40 cellular contexts compared by ENCODE assay signal in the genomic region with DNA sequence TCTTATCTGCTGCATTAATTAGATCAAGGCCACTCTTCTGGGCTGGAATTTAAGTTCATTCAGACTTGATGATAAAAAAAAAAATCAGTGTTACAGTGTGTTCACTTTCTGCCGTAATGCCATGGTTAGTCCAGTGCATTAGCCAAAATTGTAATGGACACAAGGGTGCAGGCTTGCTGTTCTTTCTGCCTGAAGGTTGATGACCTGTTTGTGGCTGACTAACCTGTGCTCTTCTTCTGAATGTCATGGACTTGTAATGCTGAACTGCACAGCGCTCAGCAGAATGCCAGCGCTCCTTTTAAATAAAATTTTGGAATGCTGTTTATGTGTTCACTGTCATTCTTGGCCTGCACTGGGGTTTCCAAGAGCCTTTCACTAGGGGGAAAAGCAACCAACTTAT.
"Had no signal": no experiment of that assay in that cellular context is flagged by ENCODE, and none has a peak within 500 bp of the region (broad histone marks: within the 10 kb centered on the region; RNA-seq: fewer than 3 reads in every experiment).

No MANE protein-coding gene starts in this region.

- H3K36me3 Mint-ChIP-seq: activated CD4-positive, alpha-beta memory T cell treated with anti-CD3 and anti-CD28 coated beads for 36 hours; activated naive CD4-positive, alpha-beta T cell treated with anti-CD3 and anti-CD28 coated beads, Interleukin-2, amount 50 U/mL, for 24 hours; activated naive CD8-positive, alpha-beta T cell; activated naive CD8-positive, alpha-beta T cell treated with anti-CD3 and anti-CD28 coated beads, Interleukin-2, amount 10 ng/mL, durations not matched to agents 7 days and 5 days had no signal

- H3K27ac Mint-ChIP-seq: activated B cell treated with CpG ODN at 0.5 μM for 24 hours; activated CD4-positive, alpha-beta memory T cell treated with anti-CD3 and anti-CD28 coated beads for 36 hours; activated CD4-positive, alpha-beta T cell treated with anti-CD3 and anti-CD28 coated beads, Interleukin-2, amount 10 ng/mL, durations not matched to agents 24 days and 14 days; activated CD8-positive, alpha-beta T cell treated with anti-CD3 and anti-CD28 coated beads for 36 hours; activated naive CD4-positive, alpha-beta T cell treated with anti-CD3 and anti-CD28 coated beads for 36 hours; activated naive CD4-positive, alpha-beta T cell treated with anti-CD3 and anti-CD28 coated beads, Interleukin-2, amount 50 U/mL, for 24 hours; activated naive CD8-positive, alpha-beta T cell; activated naive CD8-positive, alpha-beta T cell treated with anti-CD3 and anti-CD28 coated beads, Interleukin-2, amount 10 ng/mL, durations not matched to agents 7 days and 5 days; activated naive CD8-positive, alpha-beta T cell treated with anti-CD3 and anti-CD28 coated beads, Interleukin-2, amount 50 U/mL, for 24 hours; activated T-cell treated with anti-CD3 and anti-CD28 coated beads, Interleukin-2, amount 50 U/mL, for 72 hours; activated T-helper 1 cell treated with anti-CD3 and anti-CD28 coated beads, Interleukin-12 subunit alpha, Interleukin-12 subunit beta, Interleukin-2, Interleukin-4 antibody, amounts not matched to agents 30 ng/mL and 10 ng/mL and 1 ng/mL, durations not matched to agents 14 hours and 24 hours and 36 hours; activated T-helper 17 cell treated with anti-CD3 and anti-CD28 coated beads, Interleukin-2, amount 50 U/mL, for 72 hours; T-helper 1 cell treated with Interleukin-12 subunit alpha and Interleukin-12 subunit beta and Interleukin-4 antibody, amounts not matched to agents 30 μg/mL and 1 μg/mL, for 36 hours; T-helper 2 cell treated with Interferon-gamma antibody and Interleukin-4, amounts not matched to agents 5 μg/mL and 100 μg/mL, for 36 hours had no signal

- H3K4me1 Mint-ChIP-seq: activated B cell treated with CpG ODN at 0.5 μM for 24 hours; activated CD4-positive, alpha-beta T cell treated with anti-CD3 and anti-CD28 coated beads, Interleukin-2, amount 10 ng/mL, durations not matched to agents 24 days and 14 days; activated naive CD4-positive, alpha-beta T cell treated with anti-CD3 and anti-CD28 coated beads, Interleukin-2, amount 50 U/mL, for 24 hours; activated naive CD8-positive, alpha-beta T cell treated with anti-CD3 and anti-CD28 coated beads, Interleukin-2, amount 10 ng/mL, durations not matched to agents 7 days and 5 days; activated naive CD8-positive, alpha-beta T cell treated with anti-CD3 and anti-CD28 coated beads, Interleukin-2, amount 50 U/mL, for 24 hours; activated T-helper 17 cell treated with anti-CD3 and anti-CD28 coated beads, Interleukin-2, amount 50 U/mL, for 72 hours; central memory CD8-positive, alpha-beta T cell had no signal

- H3K4me3 ChIP-seq: body of pancreas, breast epithelium, cardiac muscle cell had no signal

- H3K4me3 Mint-ChIP-seq: activated B cell treated with CpG ODN at 0.5 μM for 24 hours; activated CD4-positive, alpha-beta memory T cell treated with anti-CD3 and anti-CD28 coated beads for 36 hours; activated CD4-positive, alpha-beta T cell treated with anti-CD3 and anti-CD28 coated beads, Interleukin-2, amount 10 ng/mL, durations not matched to agents 24 days and 14 days; activated CD8-positive, alpha-beta T cell treated with anti-CD3 and anti-CD28 coated beads for 36 hours; activated naive CD4-positive, alpha-beta T cell treated with anti-CD3 and anti-CD28 coated beads for 36 hours; activated naive CD4-positive, alpha-beta T cell treated with anti-CD3 and anti-CD28 coated beads, Interleukin-2, amount 50 U/mL, for 24 hours; activated naive CD8-positive, alpha-beta T cell; activated naive CD8-positive, alpha-beta T cell treated with anti-CD3 and anti-CD28 coated beads, Interleukin-2, amount 10 ng/mL, durations not matched to agents 7 days and 5 days; activated naive CD8-positive, alpha-beta T cell treated with anti-CD3 and anti-CD28 coated beads, Interleukin-2, amount 50 U/mL, for 24 hours; activated T-cell treated with anti-CD3 and anti-CD28 coated beads, Interleukin-2, amount 50 U/mL, for 4 hours; activated T-cell treated with anti-CD3 and anti-CD28 coated beads, Interleukin-2, amount 50 U/mL, for 72 hours; activated T-helper 1 cell treated with anti-CD3 and anti-CD28 coated beads, Interleukin-12 subunit alpha, Interleukin-12 subunit beta, Interleukin-2, Interleukin-4 antibody, amounts not matched to agents 30 ng/mL and 10 ng/mL and 1 ng/mL, durations not matched to agents 14 hours and 24 hours and 36 hours; activated T-helper 17 cell treated with anti-CD3 and anti-CD28 coated beads, Interleukin-2, amount 50 U/mL, for 72 hours; central memory CD8-positive, alpha-beta T cell; T-helper 1 cell treated with Interleukin-12 subunit alpha and Interleukin-12 subunit beta and Interleukin-4 antibody, amounts not matched to agents 30 μg/mL and 1 μg/mL, for 36 hours; T-helper 2 cell treated with Interferon-gamma antibody and Interleukin-4, amounts not matched to agents 5 μg/mL and 100 μg/mL, for 36 hours had no signal

- H3K27me3 ChIP-seq: body of pancreas, brain microvascular endothelial cell, breast epithelium, cardiac muscle cell had no signal

- H3K9me3 ChIP-seq: body of pancreas, breast epithelium had no signal

- ATAC-seq: activated CD8-positive, alpha-beta T cell treated with anti-CD3 and anti-CD28 coated beads for 36 hours; activated naive CD8-positive, alpha-beta T cell treated with anti-CD3 and anti-CD28 coated beads, Interleukin-2, amount 50 U/mL, for 24 hours; activated T-cell treated with anti-CD3 and anti-CD28 coated beads, Interleukin-2, amount 50 U/mL, for 4 hours; activated T-cell treated with anti-CD3 and anti-CD28 coated beads, Interleukin-2, amount 50 U/mL, for 72 hours; activated T-helper 17 cell treated with anti-CD3 and anti-CD28 coated beads, Interleukin-2, amount 50 U/mL, for 72 hours; body of pancreas had no signal

- H3K27ac ChIP-seq: body of pancreas, brain microvascular endothelial cell, breast epithelium, cardiac muscle cell, VCaP had no signal

- H3K36me3 ChIP-seq: brain microvascular endothelial cell, breast epithelium, cardiac muscle cell had no signal

- H3K27me3 Mint-ChIP-seq: activated B cell treated with CpG ODN at 0.5 μM for 24 hours; activated CD4-positive, alpha-beta memory T cell treated with anti-CD3 and anti-CD28 coated beads for 36 hours; activated CD4-positive, alpha-beta T cell treated with anti-CD3 and anti-CD28 coated beads, Interleukin-2, amount 10 ng/mL, durations not matched to agents 24 days and 14 days; activated CD8-positive, alpha-beta T cell treated with anti-CD3 and anti-CD28 coated beads for 36 hours; activated naive CD4-positive, alpha-beta T cell treated with anti-CD3 and anti-CD28 coated beads, Interleukin-2, amount 50 U/mL, for 24 hours; activated naive CD8-positive, alpha-beta T cell; activated naive CD8-positive, alpha-beta T cell treated with anti-CD3 and anti-CD28 coated beads, Interleukin-2, amount 10 ng/mL, durations not matched to agents 7 days and 5 days; activated naive CD8-positive, alpha-beta T cell treated with anti-CD3 and anti-CD28 coated beads, Interleukin-2, amount 50 U/mL, for 24 hours; activated T-helper 17 cell treated with anti-CD3 and anti-CD28 coated beads, Interleukin-2, amount 50 U/mL, for 72 hours; central memory CD8-positive, alpha-beta T cell had no signal

- H3K9me3 Mint-ChIP-seq: activated naive CD4-positive, alpha-beta T cell treated with anti-CD3 and anti-CD28 coated beads, Interleukin-2, amount 50 U/mL, for 24 hours had no signal

- DNase-seq: activated B cell treated with CpG ODN at 0.5 μM for 24 hours; activated CD4-positive, alpha-beta memory T cell treated with anti-CD3 and anti-CD28 coated beads for 36 hours; activated CD4-positive, alpha-beta T cell treated with anti-CD3 and anti-CD28 coated beads for 4 hours; activated CD4-positive, alpha-beta T cell treated with anti-CD3 and anti-CD28 coated beads, Interleukin-2, amount 10 ng/mL, durations not matched to agents 24 days and 14 days; activated CD4-positive, alpha-beta T cell treated with anti-CD3 and anti-CD28 coated beads, Interleukin-2, amount 50 U/mL, for 1 hour; activated CD4-positive, alpha-beta T cell treated with anti-CD3 and anti-CD28 coated beads, Interleukin-2, amount 50 U/mL, for 4 hours; activated CD4-positive, CD25-positive, alpha-beta regulatory T cell treated with anti-CD3 and anti-CD28 coated beads, Interleukin-2, amount 50 U/mL, for 72 hours; activated CD8-positive, alpha-beta memory T cell treated with anti-CD3 and anti-CD28 coated beads, Interleukin-2, amount 50 U/mL, for 4 hours; activated CD8-positive, alpha-beta T cell treated with anti-CD3 and anti-CD28 coated beads for 36 hours; activated effector memory CD4-positive, alpha-beta T cell treated with anti-CD3 and anti-CD28 coated beads, Interleukin-2, amount 50 U/mL, for 16 hours; activated gamma-delta T cell treated with Interleukin-2 at 50 U/mL for 16 hours; activated naive CD4-positive, alpha-beta T cell; activated naive CD4-positive, alpha-beta T cell treated with anti-CD3 and anti-CD28 coated beads for 36 hours; activated naive CD8-positive, alpha-beta T cell treated with anti-CD3 and anti-CD28 coated beads, Interleukin-2, amount 10 ng/mL, durations not matched to agents 7 days and 5 days; activated naive CD8-positive, alpha-beta T cell treated with anti-CD3 and anti-CD28 coated beads, Interleukin-2, amount 50 U/mL, for 24 hours; activated T-cell treated with anti-CD3 and anti-CD28 coated beads for 4 hours; activated T-cell treated with anti-CD3 and anti-CD28 coated beads, Interleukin-2, amount 50 U/mL, for 1 hour; activated T-cell treated with anti-CD3 and anti-CD28 coated beads, Interleukin-2, amount 50 U/mL, for 4 hours; activated T-cell treated with anti-CD3 and anti-CD28 coated beads, Interleukin-2, amount 50 U/mL, for 72 hours; amniotic stem cell; aorta; body of pancreas; brain microvascular endothelial cell; caudate nucleus; cerebellar nuclear complex; T-helper 1 cell; T-helper 2 cell; T-helper 9 cell had no signal

- H3K4me1 ChIP-seq: body of pancreas, breast epithelium had no signal

- FAIRE-seq: astrocyte, TTC549 had no signal
